9 cellular contexts compared by ENCODE assay signal in the genomic region with DNA sequence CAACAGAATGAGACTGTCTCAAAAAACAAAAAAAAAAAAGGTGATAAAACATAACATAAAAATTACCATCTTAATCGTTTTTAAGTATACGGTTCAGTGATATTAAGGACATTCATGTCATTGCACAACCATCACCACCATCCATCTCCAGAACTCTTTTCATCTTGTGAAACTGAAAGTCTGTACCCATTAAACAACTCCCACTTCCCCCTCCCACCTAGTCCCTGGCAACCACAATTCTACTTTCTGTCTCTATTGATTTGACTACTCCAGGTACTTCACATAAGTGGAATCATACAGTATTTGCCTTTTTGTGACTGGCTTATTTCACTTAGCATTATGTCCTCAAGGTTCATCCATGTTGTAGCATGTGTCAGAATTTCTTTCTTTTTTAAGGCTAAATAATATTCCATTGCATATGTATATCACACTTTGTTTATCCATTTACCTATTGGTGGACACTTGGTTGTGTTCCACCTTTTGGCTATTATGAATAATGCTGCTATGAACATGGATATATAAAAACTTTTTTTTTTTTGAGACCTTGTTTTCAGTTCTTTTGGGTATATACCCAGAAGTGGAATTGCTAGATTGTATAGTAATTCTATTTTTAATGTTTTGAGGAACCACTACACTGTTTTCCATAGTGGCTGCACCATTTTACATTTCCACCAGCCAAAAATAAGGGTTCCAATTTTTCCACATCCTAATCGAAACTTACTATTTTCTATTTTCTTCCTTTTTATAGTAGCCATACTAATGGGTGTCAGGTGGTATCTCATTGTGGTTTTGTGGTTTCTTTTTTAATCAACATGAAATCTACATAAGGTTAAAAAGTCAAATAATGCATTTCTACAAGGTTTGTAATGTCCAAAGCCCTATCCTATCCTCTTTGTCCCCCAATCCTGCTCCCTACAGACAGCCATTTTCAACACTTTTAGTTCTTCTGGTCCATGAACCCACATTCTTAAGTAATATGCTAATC. TPM values are rescaled to one million over a fixed set of nuclear protein-coding genes. Genes with fewer than 3 reads are reported as not detected.
A peak's percentile ranks its signal among the peaks of the same experiment; 100 is the strongest.
DNase-seq lines count a peak whose midpoint lies in the region; ATAC-seq and TF ChIP-seq lines count a peak whose summit lies in the region.
"Had no signal": no experiment of that assay in that cellular context is flagged by ENCODE, and none has a peak within 500 bp of the region (broad histone marks: within the 10 kb centered on the region; RNA-seq: fewer than 3 reads in every experiment).

No MANE protein-coding gene starts in this region.

- no peak overlapping the region for H3K27ac ChIP-seq in suprapubic skin
- H3K27ac ChIP-seq: HL-60 had no signal

- no peaks in the 10 kb centered on the region for H3K9me3 ChIP-seq in suprapubic skin

- no peaks in the 10 kb centered on the region for H3K4me1 ChIP-seq in suprapubic skin

- H3K4me3 ChIP-seq in suprapubic skin, result no peak overlapping the region

- ATAC-seq in GM19035 (IDR thresholded peaks at IDR 0.05; ENCODE audit: unreplicated experiment), result peak; percentile 90
- peak; percentile 94 for ATAC-seq in HG02885 (IDR thresholded peaks at IDR 0.05; ENCODE audit: poor library complexity, unreplicated experiment)

- no peak for TF ChIP-seq POLR2A in suprapubic skin (IDR thresholded peaks at IDR 0.05)

- DNase-seq in OCI-M1 (lab: John Stamatoyannopoulos, UW) (peak; percentile 68), NCI-H345 (lab: John Stamatoyannopoulos, UW) (no peak), suprapubic skin (ENCODE audit: low spot score in 2 of 2) (no peak), T1000 (lab: John Stamatoyannopoulos, UW) (no peak), Ammon's horn (ENCODE audit: low spot score) (no peak)
- peak; percentile 27 to 62 for DNase-seq in stimulated activated CD4-positive, alpha-beta T cell treated with anti-CD3 and anti-CD28 coated beads, Interleukin-2, amount 100 ng/mL, for 24 hours

- H3K27me3 ChIP-seq in suprapubic skin, result no peaks in the 10 kb centered on the region

- TF ChIP-seq EP300 in suprapubic skin (IDR thresholded peaks at IDR 0.05), result no peak

- TF ChIP-seq CTCF in suprapubic skin (IDR thresholded peaks at IDR 0.05), result no peak

- WGBS in suprapubic skin, result 85% methylated on average over 3 of the region's 3 CpGs

- H3K36me3 ChIP-seq in suprapubic skin, result no peaks in the 10 kb centered on the region

RNA-seq across cellular contexts. Expression of gene PIK3C2A, which starts 23.4 kb away (rescaled TPM):
- total RNA-seq in suprapubic skin, result 10 to 100 TPM; 31.0 to 63.4 (median 43.2) TPM

RNA-seq across cellular contexts. Expression of gene NUCB2, which starts 45.4 kb away (rescaled TPM):
- 10 to 100 TPM; 12.7 to 35.1 (median 31.1) TPM for total RNA-seq in suprapubic skin

Comparison
In these comparisons a context has a peak if more than half of its experiments do, and no peak if none do; other contexts are left out.
1. DNase-seq: peak in OCI-M1 (single experiment) and stimulated activated CD4-positive, alpha-beta T cell treated with anti-CD3 and anti-CD28 coated beads, Interleukin-2, amount 100 ng/mL, for 24 hours (2 of 2); none in NCI-H345 (single experiment), suprapubic skin (0 of 2), T1000 (single experiment) and Ammon's horn (single experiment).